ENCODE assay signal across 23 cellular contexts in the genomic region with DNA sequence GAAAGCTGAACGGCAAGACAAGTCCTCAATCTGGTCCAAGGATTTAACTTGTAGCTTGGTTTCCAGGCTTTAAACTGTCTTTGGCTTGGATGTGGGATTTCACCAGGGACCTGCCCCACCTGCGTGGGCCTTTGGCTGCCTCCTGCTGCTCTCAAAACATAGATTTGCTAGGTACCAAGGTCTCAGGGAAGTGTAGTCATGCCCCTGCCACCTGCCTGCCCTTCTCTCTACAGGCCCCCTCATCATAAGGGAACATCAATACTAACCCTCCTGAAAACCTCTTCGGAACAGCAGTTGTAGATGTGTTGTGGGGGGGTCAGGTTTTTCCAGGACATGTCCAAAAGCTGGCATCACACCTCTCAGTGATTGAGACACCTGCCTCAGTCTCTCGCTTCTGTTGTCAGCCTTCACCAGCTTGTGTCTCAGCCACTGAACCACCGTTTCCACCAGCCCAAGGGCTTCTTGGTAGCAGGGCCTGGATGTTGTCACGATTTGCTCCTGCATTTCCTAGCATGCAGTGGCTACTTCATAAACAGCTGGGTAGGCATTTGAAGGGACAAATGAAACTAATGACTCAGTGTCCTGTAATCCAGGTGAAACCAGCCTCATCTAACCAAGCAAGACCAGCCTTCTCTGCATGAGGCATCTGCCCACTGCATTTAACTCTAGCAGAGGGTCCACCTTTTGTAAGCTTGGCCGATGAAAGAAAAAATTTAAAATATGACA.
DNase-seq lines count a peak whose midpoint lies in the region; ATAC-seq, FAIRE-seq and TF ChIP-seq lines count a peak whose summit lies in the region.
"Had no signal": no experiment of that assay in that cellular context is flagged by ENCODE, and none has a peak within 500 bp of the region (broad histone marks: within the 10 kb centered on the region; RNA-seq: fewer than 3 reads in every experiment).

No MANE protein-coding gene starts in this region.

- TF ChIP-seq CTCF in PC-3 (conservative IDR thresholded peaks at IDR 0.05; ENCODE audit: low read depth, low read length), result no peak
- TF ChIP-seq CTCF in mammary epithelial cell (conservative IDR thresholded peaks at IDR 0.05 in 1 of 2, IDR thresholded peaks at IDR 0.05 in 1 of 2; ENCODE audit: extremely low read depth in 1 of 2, insufficient read depth in 1 of 2, low read depth in 1 of 2, low read length in 2 of 2), result no peak
- no peak for TF ChIP-seq CTCF in foreskin keratinocyte (conservative IDR thresholded peaks at IDR 0.05)
- TF ChIP-seq CTCF in pancreas (IDR thresholded peaks at IDR 0.05), result no peak
- TF ChIP-seq CTCF in GM20000 (IDR thresholded peaks at IDR 0.05; ENCODE audit: extremely low read depth, missing control alignments), result no peak

- H3K4me1 ChIP-seq in PC-3 (ENCODE audit: insufficient read depth, low read length) (no peaks in the 10 kb centered on the region), mammary epithelial cell (ENCODE audit: insufficient read depth, low read length) (no peaks in the 10 kb centered on the region), foreskin keratinocyte (no peaks in the 10 kb centered on the region), pancreas (no peaks in the 10 kb centered on the region)
- H3K4me1 ChIP-seq: BE2C, Caco-2 had no signal

- H3K36me3 ChIP-seq in PC-3 (ENCODE audit: low read depth, low read length) (no peaks in the 10 kb centered on the region), mammary epithelial cell (ENCODE audit: insufficient read depth, low read length) (no peaks in the 10 kb centered on the region), pancreas (no peaks in the 10 kb centered on the region)
- H3K36me3 ChIP-seq: BE2C had no signal

- no peak overlapping the region for H3K27ac ChIP-seq in PC-3 (ENCODE audit: low read length)
- no peak overlapping the region for H3K27ac ChIP-seq in mammary epithelial cell (ENCODE audit: insufficient read depth, low read depth, low read length)
- H3K27ac ChIP-seq in foreskin keratinocyte, result no peak overlapping the region
- H3K27ac ChIP-seq in pancreas, result no peak overlapping the region
- H3K27ac ChIP-seq: HL-60 had no signal

- H3F3A ChIP-seq in PC-3 (ENCODE audit: low read length, unreplicated experiment), result no peaks in the 10 kb centered on the region

- intact Hi-C loops in PC-3 (cut with micrococcal nuclease), result no loop called here
- intact Hi-C loops in mammary epithelial cell (cut with micrococcal nuclease), result no loop called here
- intact Hi-C loops in pancreas (cut with DNase I), result no loop called here

- CTCF ChIA-PET in PC-3 (lab: Charles Lee), result no interaction called here
- CTCF ChIA-PET in mammary epithelial cell (lab: Charles Lee; ENCODE audit: low non-redundant PET), result no interaction called here

- ATAC-seq in PC-3, result no peak
- ATAC-seq in foreskin keratinocyte, result peak; percentile 32
- no peak for ATAC-seq in pancreas
- ATAC-seq: HCT116 had no signal

- H3K9ac ChIP-seq in PC-3 (ENCODE audit: low read length), result no peak overlapping the region
- H3K9ac ChIP-seq in mammary epithelial cell (ENCODE audit: insufficient read depth, low read length), result no peak overlapping the region

- H3K4me2 ChIP-seq in PC-3 (ENCODE audit: low read length), result no peak overlapping the region
- H3K4me2 ChIP-seq in mammary epithelial cell (ENCODE audit: insufficient read depth, low read depth, low read length), result no peak overlapping the region

- H4K20me1 ChIP-seq in PC-3 (ENCODE audit: low read length), result no peaks in the 10 kb centered on the region
- H4K20me1 ChIP-seq in mammary epithelial cell (ENCODE audit: insufficient read depth, low read length), result no peaks in the 10 kb centered on the region

- H3K9me2 ChIP-seq in PC-3 (replicated peaks; ENCODE audit: low read length), result no peaks in the 10 kb centered on the region

- DNase-seq in PC-3, result peak; percentile 14
- DNase-seq in mammary epithelial cell, result peak; percentile 28
- no peak for DNase-seq in foreskin keratinocyte
- peak; percentile 5 for DNase-seq in renal cortical epithelial cell (ENCODE audit: low read depth)
- no peak for DNase-seq in pancreas
- no peak for DNase-seq in SIG-M5 treated with dmso at 0.1 percent for 504 hours (lab: John Stamatoyannopoulos, UW; ENCODE audit: unreplicated experiment)
- DNase-seq in GM20000 (ENCODE audit: low spot score), result no peak
- DNase-seq in NCI-H1105 (lab: John Stamatoyannopoulos, UW), result no peak
- DNase-seq: ACHN; BE2C; C1 segment of cervical spinal cord; Caco-2; CD4-positive, CD25-positive, alpha-beta regulatory T cell; CD8-positive, alpha-beta memory T cell; DMS79 treated with DMSO at 0.1 percent for 48 hours; GF-D8; GOT3; H7; HFFc6 had no signal

- POLR2A ChIA-PET in PC-3 (lab: Charles Lee; ENCODE audit: unreplicated experiment), result no interaction called here

- WGBS in mammary epithelial cell (ENCODE audit: low coverage, missing lambda C conversion rate), result 83% methylated on average over 7 of the region's 7 CpGs
- 65% methylated on average over 7 of the region's 7 CpGs for WGBS in pancreas, 2 donors

- H3K4me3 ChIP-seq in PC-3 (ENCODE audit: low read length), result no peak overlapping the region
- no peak overlapping the region for H3K4me3 ChIP-seq in mammary epithelial cell (replicated peaks in 1 of 3; ENCODE audit: insufficient read depth in 1 of 3, low read depth in 2 of 3, low read length in 3 of 3)
- no peak overlapping the region for H3K4me3 ChIP-seq in pancreas

- no peak for FAIRE-seq in pancreas (lab: Jason Lieb, UNC)
- FAIRE-seq: A204.1, D721Med had no signal

- H3K27me3 ChIP-seq in PC-3 (ENCODE audit: low read length), result no peaks in the 10 kb centered on the region
- H3K27me3 ChIP-seq in mammary epithelial cell (ENCODE audit: insufficient read depth, low read length), result no peaks in the 10 kb centered on the region
- H3K27me3 ChIP-seq in foreskin keratinocyte, result no peaks in the 10 kb centered on the region
- no peaks in the 10 kb centered on the region for H3K27me3 ChIP-seq in pancreas
- H3K27me3 ChIP-seq: BE2C had no signal

- H2AFZ ChIP-seq in PC-3 (ENCODE audit: low read length) (no peak overlapping the region), mammary epithelial cell (ENCODE audit: low read depth, low read length) (no peak overlapping the region)

- H3K79me2 ChIP-seq in PC-3 (ENCODE audit: low read length), result no peaks in the 10 kb centered on the region
- H3K79me2 ChIP-seq in mammary epithelial cell (ENCODE audit: insufficient read depth, low read length), result no peaks in the 10 kb centered on the region

- BruUV-seq in PC-3 (replicated peaks; lab: Mats Ljungman, UMichigan) (no TSS peak), mammary epithelial cell (replicated peaks; lab: Mats Ljungman, UMichigan) (no TSS peak)

- H3K9me3 ChIP-seq in PC-3 (ENCODE audit: low read length) (no peaks in the 10 kb centered on the region), mammary epithelial cell (replicated peaks; ENCODE audit: insufficient read depth, low read length) (no peaks in the 10 kb centered on the region), pancreas (no peaks in the 10 kb centered on the region)
- H3K9me3 ChIP-seq: BE2C, Caco-2 had no signal

- in situ Hi-C loops in mammary epithelial cell (cut with MboI; ENCODE audit: low sequenced_read_pairs in 2 of 2), result no loop called here

- dilution Hi-C loops in mammary epithelial cell (cut with HindIII; ENCODE audit: low sequenced_read_pairs), result no loop called here

Comparison
In these comparisons a context has a peak if more than half of its experiments do, and no peak if none do; other contexts are left out.
1. DNase-seq: peak in PC-3 (single experiment), mammary epithelial cell (single experiment) and renal cortical epithelial cell (single experiment); none in foreskin keratinocyte (0 of 2), pancreas (0 of 6), SIG-M5 treated with dmso at 0.1 percent for 504 hours (single experiment), GM20000 (single experiment) and NCI-H1105 (single experiment).